Comparison of ENCODE assay signal across 10 cellular contexts in genomic region chr17:80793421-80793820, GRCh38.
DNase-seq lines count a peak whose midpoint lies in the region; ATAC-seq, FAIRE-seq and TF ChIP-seq lines count a peak whose summit lies in the region.
"Had no signal": no experiment of that assay in that cellular context is flagged by ENCODE, and none has a peak within 500 bp of the region (broad histone marks: within the 10 kb centered on the region; RNA-seq: fewer than 3 reads in every experiment).

No MANE protein-coding gene starts in this region.

- no peaks in the 10 kb centered on the region for H3K9me3 ChIP-seq in astrocyte (ENCODE audit: insufficient read depth, low read depth, low read length)
- no peaks in the 10 kb centered on the region for H3K9me3 ChIP-seq in naive thymus-derived CD4-positive, alpha-beta T cell (ENCODE audit: control insufficient read depth in 2 of 3, low read length in 3 of 3)
- H3K9me3 ChIP-seq in vagina: no peaks in the 10 kb centered on the region
- no peaks in the 10 kb centered on the region for H3K9me3 ChIP-seq in heart left ventricle
- H3K9me3 ChIP-seq: neutrophil had no signal

- H3K27me3 ChIP-seq in astrocyte (ENCODE audit: insufficient read depth, low read length): no peaks in the 10 kb centered on the region
- no peaks in the 10 kb centered on the region for H3K27me3 ChIP-seq in naive thymus-derived CD4-positive, alpha-beta T cell (ENCODE audit: control insufficient read depth in 2 of 2, insufficient read depth in 2 of 2, low read length in 2 of 2)
- H3K27me3 ChIP-seq in vagina: no peaks in the 10 kb centered on the region
- no peaks in the 10 kb centered on the region for H3K27me3 ChIP-seq in heart left ventricle
- H3K27me3 ChIP-seq: neutrophil had no signal

- H3K4me2 ChIP-seq in astrocyte (ENCODE audit: low read length): peak overlapping the region; percentile 19

- intact Hi-C loops in naive thymus-derived CD4-positive, alpha-beta T cell (cut with micrococcal nuclease): loop anchor here (5.0 kb wide), 3 partner anchors 36 to 99 kb away; no protein-coding TSS in a partner anchor
- intact Hi-C loops in vagina (cut with DNase I): no loop called here
- intact Hi-C loops in heart left ventricle (cut with DNase I): loop anchor here in 1 of 10 donors (5.0 kb wide), 1 partner anchor 39 kb away; no protein-coding TSS in a partner anchor

- TF ChIP-seq POLR2A in vagina (IDR thresholded peaks at IDR 0.05) (no peak), heart left ventricle (IDR thresholded peaks at IDR 0.05) (no peak), GM12892 (IDR thresholded peaks at IDR 0.05; ENCODE audit: low read depth, low read length) (no peak)

- 93 to 98% (median 96%) methylated on average over 12 of the region's 12 CpGs for WGBS in heart left ventricle, 4 donors

- peaks cover 3% of the 10 kb centered on the region for H3K9me3 Mint-ChIP-seq in activated naive CD4-positive, alpha-beta T cell treated with anti-CD3 and anti-CD28 coated beads, Interleukin-2, amount 50 U/mL, for 24 hours
- H3K9me3 Mint-ChIP-seq in astrocyte (ENCODE audit: unreplicated experiment): peaks cover 2% of the 10 kb centered on the region
- peaks cover 0 to 4% (median 1%) of the 10 kb centered on the region in 11 donors for H3K9me3 Mint-ChIP-seq in naive thymus-derived CD4-positive, alpha-beta T cell

- peak overlapping the region; percentile 39 for H3K4me3 Mint-ChIP-seq in activated naive CD4-positive, alpha-beta T cell treated with anti-CD3 and anti-CD28 coated beads, Interleukin-2, amount 50 U/mL, for 24 hours
- H3K4me3 Mint-ChIP-seq in astrocyte (ENCODE audit: unreplicated experiment): no peak overlapping the region
- H3K4me3 Mint-ChIP-seq in naive thymus-derived CD4-positive, alpha-beta T cell: peak overlapping the region in 7 of 10 donors; percentile 16 to 66 (median 59)
- H3K4me3 Mint-ChIP-seq: B cell had no signal

- H3K36me3 ChIP-seq in astrocyte (ENCODE audit: insufficient read depth, low read length) (no peaks in the 10 kb centered on the region), vagina (no peaks in the 10 kb centered on the region), heart left ventricle (no peaks in the 10 kb centered on the region)
- H3K36me3 ChIP-seq in naive thymus-derived CD4-positive, alpha-beta T cell (ENCODE audit: control insufficient read depth in 2 of 3, insufficient read depth in 3 of 3, low read length in 3 of 3): peaks cover 0 to 13% (median 0%) of the 10 kb centered on the region in 3 experiments
- H3K36me3 ChIP-seq: neutrophil had no signal

- peak overlapping the region; percentile 94 for H3K27ac Mint-ChIP-seq in activated naive CD4-positive, alpha-beta T cell treated with anti-CD3 and anti-CD28 coated beads, Interleukin-2, amount 50 U/mL, for 24 hours
- H3K27ac Mint-ChIP-seq in astrocyte (ENCODE audit: unreplicated experiment): no peak overlapping the region
- H3K27ac Mint-ChIP-seq in naive thymus-derived CD4-positive, alpha-beta T cell: peak overlapping the region; percentile 76 to 99 (median 86)
- H3K27ac Mint-ChIP-seq: B cell had no signal

- TF ChIP-seq CTCF in astrocyte (IDR thresholded peaks at IDR 0.05; ENCODE audit: insufficient read depth, low read depth, low read length): no peak
- no peak for TF ChIP-seq CTCF in vagina (IDR thresholded peaks at IDR 0.05)
- no peak for TF ChIP-seq CTCF in heart left ventricle (IDR thresholded peaks at IDR 0.05)

- no peak overlapping the region for H3K4me3 ChIP-seq in astrocyte (ENCODE audit: insufficient read depth, low read depth, low read length)
- no peak overlapping the region for H3K4me3 ChIP-seq in naive thymus-derived CD4-positive, alpha-beta T cell (ENCODE audit: low read length)
- H3K4me3 ChIP-seq in vagina: no peak overlapping the region
- H3K4me3 ChIP-seq in heart left ventricle: no peak overlapping the region

- H3K4me1 ChIP-seq in astrocyte (ENCODE audit: insufficient read depth, low read length) (peaks cover 54% of the 10 kb centered on the region), vagina (peaks cover 51% of the 10 kb centered on the region), heart left ventricle (peaks cover 0 to 49% (median 23%) of the 10 kb centered on the region in 12 donors)
- peaks cover 38 to 46% of the 10 kb centered on the region in 2 donors for H3K4me1 ChIP-seq in naive thymus-derived CD4-positive, alpha-beta T cell (ENCODE audit: control insufficient read depth in 2 of 2, insufficient read depth in 2 of 2, low read length in 2 of 2)

- H3K27ac ChIP-seq in astrocyte (ENCODE audit: low read depth, low read length): peak overlapping the region; percentile 68
- peak overlapping the region; percentile 10 for H3K27ac ChIP-seq in naive thymus-derived CD4-positive, alpha-beta T cell (ENCODE audit: low read depth, low read length)
- peak overlapping the region; percentile 82 for H3K27ac ChIP-seq in vagina
- peak overlapping the region in 1 of 12 donors; percentile 40 for H3K27ac ChIP-seq in heart left ventricle
- H3K27ac ChIP-seq: neutrophil had no signal

- H3K79me2 ChIP-seq in astrocyte (ENCODE audit: insufficient read depth, low read length): no peaks in the 10 kb centered on the region

- CTCF ChIA-PET in naive thymus-derived CD4-positive, alpha-beta T cell (lab: Charles Lee): interaction anchor here (0.5 to 1.2 kb wide), 2 partner anchors 18 to 186 kb away, joined by 3 read pairs; no protein-coding TSS in a partner anchor

- no peak for DNase-seq in activated naive CD4-positive, alpha-beta T cell treated with Interleukin-2 at 50 U/mL for 16 hours
- DNase-seq in astrocyte (ENCODE audit: low read depth) (no peak), vagina (ENCODE audit: extremely low spot score in 2 of 2) (no peak), amniotic stem cell (lab: John Stamatoyannopoulos, UW) (no peak), heart left ventricle (no peak), GM12892 (ENCODE audit: insufficient read length) (no peak)
- peak in 1 of 9 donors; percentile 17 for DNase-seq in naive thymus-derived CD4-positive, alpha-beta T cell

- no peak for ATAC-seq in naive thymus-derived CD4-positive, alpha-beta T cell
- ATAC-seq in heart left ventricle: no peak

- peaks cover 80% of the 10 kb centered on the region for H3K4me1 Mint-ChIP-seq in activated naive CD4-positive, alpha-beta T cell treated with anti-CD3 and anti-CD28 coated beads, Interleukin-2, amount 50 U/mL, for 24 hours
- H3K4me1 Mint-ChIP-seq in astrocyte (ENCODE audit: low read depth, unreplicated experiment): peaks cover 38% of the 10 kb centered on the region
- H3K4me1 Mint-ChIP-seq in naive thymus-derived CD4-positive, alpha-beta T cell: peaks cover 41 to 84% (median 70%) of the 10 kb centered on the region in 7 donors

- peak overlapping the region; percentile 44 for H3K9ac ChIP-seq in astrocyte (ENCODE audit: low read length)

- no peak for FAIRE-seq in astrocyte (lab: Jason Lieb, UNC)
- FAIRE-seq in GM12892 (lab: Jason Lieb, UNC): no peak

- no peaks in the 10 kb centered on the region for H3K27me3 Mint-ChIP-seq in activated naive CD4-positive, alpha-beta T cell treated with anti-CD3 and anti-CD28 coated beads, Interleukin-2, amount 50 U/mL, for 24 hours
- H3K27me3 Mint-ChIP-seq in astrocyte (ENCODE audit: low read depth, unreplicated experiment): no peaks in the 10 kb centered on the region
- no peaks in the 10 kb centered on the region for H3K27me3 Mint-ChIP-seq in naive thymus-derived CD4-positive, alpha-beta T cell
- H3K27me3 Mint-ChIP-seq: B cell had no signal

- H2AFZ ChIP-seq in astrocyte (ENCODE audit: low read depth, low read length): no peak overlapping the region

- peaks cover 33% of the 10 kb centered on the region for H3K36me3 Mint-ChIP-seq in activated naive CD4-positive, alpha-beta T cell treated with anti-CD3 and anti-CD28 coated beads, Interleukin-2, amount 50 U/mL, for 24 hours
- H3K36me3 Mint-ChIP-seq in astrocyte (ENCODE audit: low read depth, unreplicated experiment): peaks cover 37% of the 10 kb centered on the region
- H3K36me3 Mint-ChIP-seq in naive thymus-derived CD4-positive, alpha-beta T cell: peaks cover 6 to 59% (median 36%) of the 10 kb centered on the region in 5 donors

- POLR2A ChIA-PET in naive thymus-derived CD4-positive, alpha-beta T cell (lab: Charles Lee): interaction anchor here (0.8 to 5.8 kb wide), 5 partner anchors 10 to 50 kb away, joined by 3 to 43 read pairs (median 7); no protein-coding TSS in a partner anchor

- no peaks in the 10 kb centered on the region for H4K20me1 ChIP-seq in astrocyte (ENCODE audit: insufficient read depth, low read length)
